In genomic region chr6:38262041-38262440, GRCh38 we compare ENCODE assay signal across 10 cellular contexts.
DNase-seq lines count a peak whose midpoint lies in the region; ATAC-seq, FAIRE-seq and TF ChIP-seq lines count a peak whose summit lies in the region.
"Had no signal": no experiment of that assay in that cellular context is flagged by ENCODE, and none has a peak within 500 bp of the region (broad histone marks: within the 10 kb centered on the region; RNA-seq: fewer than 3 reads in every experiment).

No MANE protein-coding gene starts in this region.

- ATAC-seq in GM18870 (IDR thresholded peaks at IDR 0.05; ENCODE audit: unreplicated experiment) = no peak
- no peak for ATAC-seq in GM19328 (IDR thresholded peaks at IDR 0.05; ENCODE audit: unreplicated experiment)

- no peaks in the 10 kb centered on the region for H3K27me3 ChIP-seq in neuron (ENCODE audit: insufficient read depth, low read length)
- H3K27me3 ChIP-seq: Peyer's patch had no signal

- FAIRE-seq in RCC 7860 (lab: Jason Lieb, UNC) = peak; percentile 73
- FAIRE-seq in GM19239 (lab: Jason Lieb, UNC) = no peak

- DNase-seq in Caki2 (ENCODE audit: low read depth) = peak; percentile 53
- peak; percentile 83 for DNase-seq in RCC 7860 (ENCODE audit: low spot score)
- DNase-seq in fibroblast of the aortic adventitia (ENCODE audit: low read depth) = peak; percentile 79
- DNase-seq in NCI-H1105 treated with DMSO at 0.1 percent for 48 hours (lab: John Stamatoyannopoulos, UW) = no peak
- DNase-seq in GM19239 (ENCODE audit: insufficient read length, low spot score) = no peak
- DNase-seq: cerebellar nuclear complex, Peyer's patch had no signal

- no peak for TF ChIP-seq CTCF in fibroblast of the aortic adventitia (IDR thresholded peaks at IDR 0.05; ENCODE audit: insufficient read depth, low read length)

- H3K36me3 ChIP-seq in neuron (ENCODE audit: insufficient read depth, low read length) = no peaks in the 10 kb centered on the region
- H3K36me3 ChIP-seq: Peyer's patch had no signal

- no peaks in the 10 kb centered on the region for H3K9me3 ChIP-seq in neuron (ENCODE audit: low read length)
- H3K9me3 ChIP-seq: Peyer's patch had no signal

- peaks cover 44% of the 10 kb centered on the region for H3K4me1 ChIP-seq in neuron (ENCODE audit: insufficient read depth, low read length)
- H3K4me1 ChIP-seq: Peyer's patch had no signal

- H2AFZ ChIP-seq in neuron (ENCODE audit: low read depth, low read length) = peak overlapping the region; percentile 23

- no peak overlapping the region for H3K4me3 ChIP-seq in fibroblast of the aortic adventitia (ENCODE audit: low read depth, low read length)
- no peak overlapping the region for H3K4me3 ChIP-seq in neuron (ENCODE audit: low read length)
- H3K4me3 ChIP-seq: Peyer's patch had no signal

- in situ Hi-C loops in Caki2 (cut with HindIII; ENCODE audit: low pct_unique_long_range_greater_than_20kb, low sequenced_read_pairs) = no loop called here

Comparison
In these comparisons a context has a peak if more than half of its experiments do, and no peak if none do; other contexts are left out.
1. DNase-seq: peak in Caki2 (single experiment), RCC 7860 (single experiment) and fibroblast of the aortic adventitia (single experiment); none in NCI-H1105 treated with DMSO at 0.1 percent for 48 hours (single experiment) and GM19239 (single experiment).